In the genomic region with DNA sequence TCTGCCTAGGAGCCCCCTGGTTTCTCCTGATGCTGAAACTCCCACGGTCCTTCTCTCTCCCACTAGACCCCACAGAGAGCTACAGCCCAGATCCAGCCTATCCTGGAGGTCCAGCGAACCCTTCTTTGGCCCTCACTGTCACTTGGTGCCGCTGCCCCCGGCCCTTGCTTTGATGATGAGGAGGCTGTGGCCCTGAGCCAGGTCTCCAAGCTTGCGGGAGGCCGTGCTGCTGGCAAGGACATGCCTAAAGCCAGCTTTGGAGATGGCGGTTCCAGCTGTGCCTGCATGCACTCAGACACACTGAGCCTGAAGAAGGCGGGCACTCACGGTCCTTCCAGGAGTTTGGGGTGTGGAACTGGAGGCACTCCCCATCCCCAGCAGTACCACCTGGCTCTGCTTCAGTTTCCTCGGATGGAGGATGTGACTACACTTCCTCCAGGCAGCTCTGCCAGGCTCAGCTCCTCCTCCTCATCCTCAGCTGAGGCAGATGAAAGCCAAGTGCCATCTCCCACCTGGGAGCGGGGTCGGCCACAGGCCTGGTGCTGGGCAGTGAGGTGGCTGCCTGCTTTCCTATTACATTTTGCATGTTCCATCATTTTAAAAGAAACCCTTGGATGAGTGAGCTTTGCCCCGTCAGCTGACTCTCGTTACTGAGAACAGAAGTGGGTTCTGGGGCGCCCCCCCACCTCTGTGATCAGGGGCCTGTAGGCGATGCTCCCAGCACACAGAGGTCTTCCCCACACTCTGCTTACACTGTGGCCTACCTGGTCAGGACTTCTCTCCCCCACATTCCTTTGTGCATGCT, we compare ENCODE assay signal across 9 cellular contexts. TPM values are rescaled to one million over a fixed set of nuclear protein-coding genes. Genes with fewer than 3 reads are reported as not detected.
DNase-seq lines count a peak whose midpoint lies in the region; ATAC-seq and TF ChIP-seq lines count a peak whose summit lies in the region.
"Had no signal": no experiment of that assay in that cellular context is flagged by ENCODE, and none has a peak within 500 bp of the region (broad histone marks: within the 10 kb centered on the region; RNA-seq: fewer than 3 reads in every experiment).

No MANE protein-coding gene starts in this region.

- peaks cover 8% of the 10 kb centered on the region; the same call in 1 of the 2 replicates for H3F3A ChIP-seq in PC-9 (ENCODE audit: insufficient read depth, low read depth)

- no peaks in the 10 kb centered on the region for H3K9me3 Mint-ChIP-seq in activated CD4-positive, alpha-beta T cell treated with anti-CD3 and anti-CD28 coated beads, Interleukin-2, amount 10 ng/mL, durations not matched to agents 24 days and 14 days
- H3K9me3 Mint-ChIP-seq in effector memory CD8-positive, alpha-beta T cell = no peaks in the 10 kb centered on the region

- H3K27me3 Mint-ChIP-seq in activated CD4-positive, alpha-beta T cell treated with anti-CD3 and anti-CD28 coated beads, Interleukin-2, amount 10 ng/mL, durations not matched to agents 24 days and 14 days = no peaks in the 10 kb centered on the region
- no peaks in the 10 kb centered on the region for H3K27me3 Mint-ChIP-seq in effector memory CD8-positive, alpha-beta T cell

- no peaks in the 10 kb centered on the region for H3K79me2 ChIP-seq in PC-9 (ENCODE audit: low read depth)

- H3K27ac Mint-ChIP-seq in activated CD4-positive, alpha-beta T cell treated with anti-CD3 and anti-CD28 coated beads, Interleukin-2, amount 10 ng/mL, durations not matched to agents 24 days and 14 days = peak overlapping the region; percentile 94
- peak overlapping the region; percentile 98 for H3K27ac Mint-ChIP-seq in effector memory CD8-positive, alpha-beta T cell

- CTCF ChIA-PET in PC-9 (lab: Charles Lee) = interaction anchor here (0.6 kb wide), 1 partner anchor 13 kb away, joined by 3 read pairs; no protein-coding TSS in a partner anchor

- POLR2A ChIA-PET in PC-9 (lab: Charles Lee; ENCODE audit: unreplicated experiment) = interaction anchor here (0.6 kb wide), 1 partner anchor 183 kb away, joined by 3 read pairs; no protein-coding TSS in a partner anchor

- H3K36me3 Mint-ChIP-seq in activated CD4-positive, alpha-beta T cell treated with anti-CD3 and anti-CD28 coated beads, Interleukin-2, amount 10 ng/mL, durations not matched to agents 24 days and 14 days (ENCODE audit: low read depth) = peaks cover 63% of the 10 kb centered on the region
- H3K36me3 Mint-ChIP-seq in effector memory CD8-positive, alpha-beta T cell (ENCODE audit: insufficient read depth) = peaks cover 62% of the 10 kb centered on the region

- no peaks in the 10 kb centered on the region for H3K9me3 ChIP-seq in PC-9 (ENCODE audit: insufficient read depth, low read depth)
- H3K9me3 ChIP-seq in skeletal muscle tissue (ENCODE audit: control insufficient read depth in 3 of 3, low read length in 3 of 3) = no peaks in the 10 kb centered on the region

- no peaks in the 10 kb centered on the region for H4K20me1 ChIP-seq in PC-9 (ENCODE audit: insufficient read depth)

- H3K27me3 ChIP-seq in PC-9 (ENCODE audit: insufficient read depth, low read depth) = no peaks in the 10 kb centered on the region
- H3K27me3 ChIP-seq in skeletal muscle tissue (ENCODE audit: control insufficient read depth in 3 of 3, insufficient read depth in 3 of 3, low read length in 3 of 3) = no peaks in the 10 kb centered on the region

- H3K4me3 ChIP-seq in PC-9 (no peak overlapping the region), skeletal muscle tissue (ENCODE audit: low read length in 3 of 3) (no peak overlapping the region)

- H3K9ac ChIP-seq in skeletal muscle tissue (ENCODE audit: low read depth in 1 of 3, low read length in 3 of 3) = peak overlapping the region in 1 of 3 donors; percentile 33

- ATAC-seq in effector memory CD8-positive, alpha-beta T cell (replicated peaks) = no peak
- ATAC-seq in GM19463 (IDR thresholded peaks at IDR 0.05; ENCODE audit: unreplicated experiment) = no peak

- TF ChIP-seq CTCF in PC-9 (conservative IDR thresholded peaks at IDR 0.05) = no peak

- intact Hi-C loops in activated CD4-positive, alpha-beta T cell treated with anti-CD3 and anti-CD28 coated beads, Interleukin-2, amount 10 ng/mL, durations not matched to agents 24 days and 14 days (cut with micrococcal nuclease) = loop anchor here (1.0 to 10.0 kb wide), 13 partner anchors 9 to 504 kb away; partner anchors contain the start of genes FAM193A, GRK4, HAUS3 and NOP14
- intact Hi-C loops in PC-9 (cut with micrococcal nuclease; ENCODE audit: unreplicated experiment) = no loop called here

- 0 out of 2 replicates have a peak overlapping the region, but pooled peaks have one; percentile 16 for H3K4me2 ChIP-seq in PC-9

- no peaks in the 10 kb centered on the region; the same call in 1 of the 2 replicates for H3K36me3 ChIP-seq in PC-9 (ENCODE audit: low read depth)
- H3K36me3 ChIP-seq in skeletal muscle tissue (ENCODE audit: control insufficient read depth in 3 of 3, insufficient read depth in 3 of 3, low read length in 3 of 3) = peaks cover 43 to 50% (median 48%) of the 10 kb centered on the region in 3 donors

- H2AFZ ChIP-seq in PC-9 = no peak overlapping the region

- H3K9me2 ChIP-seq in PC-9 (ENCODE audit: insufficient read depth) = no peaks in the 10 kb centered on the region

- DNase-seq in activated CD4-positive, alpha-beta T cell treated with anti-CD3 and anti-CD28 coated beads, Interleukin-2, amount 10 ng/mL, durations not matched to agents 24 days and 14 days = peak; percentile 75
- DNase-seq in activated CD4-positive, alpha-beta T cell treated with anti-CD3 and anti-CD28 coated beads for 1 hour = no peak
- DNase-seq in PC-9 = no peak
- no peak for DNase-seq in effector memory CD8-positive, alpha-beta T cell
- no peak for DNase-seq in epidermal melanocyte (ENCODE audit: insufficient read length, low spot score)
- DNase-seq in NCI-H1930 (lab: John Stamatoyannopoulos, UW) = no peak
- DNase-seq: NCI-H2107 had no signal

- peaks cover 66% of the 10 kb centered on the region for H3K4me1 Mint-ChIP-seq in activated CD4-positive, alpha-beta T cell treated with anti-CD3 and anti-CD28 coated beads, Interleukin-2, amount 10 ng/mL, durations not matched to agents 24 days and 14 days
- peaks cover 27 to 30% of the 10 kb centered on the region in 2 donors for H3K4me1 Mint-ChIP-seq in effector memory CD8-positive, alpha-beta T cell (ENCODE audit: low read depth in 2 of 2)

- peak overlapping the region; percentile 58; the same call in 1 of the 2 replicates for H3K27ac ChIP-seq in PC-9
- peak overlapping the region; percentile 62 for H3K27ac ChIP-seq in skeletal muscle tissue (ENCODE audit: low read depth, low read length)

- BruUV-seq in PC-9 (replicated peaks; lab: Mats Ljungman, UMichigan) = no TSS peak

- peaks cover 15% of the 10 kb centered on the region for H3K4me1 ChIP-seq in PC-9 (replicated peaks; ENCODE audit: insufficient read depth)
- H3K4me1 ChIP-seq in skeletal muscle tissue (ENCODE audit: control insufficient read depth in 3 of 3, insufficient read depth in 3 of 3, low read length in 3 of 3) = peaks cover 12 to 33% (median 19%) of the 10 kb centered on the region in 3 donors

- peak overlapping the region; percentile 81 for H3K4me3 Mint-ChIP-seq in activated CD4-positive, alpha-beta T cell treated with anti-CD3 and anti-CD28 coated beads, Interleukin-2, amount 10 ng/mL, durations not matched to agents 24 days and 14 days
- H3K4me3 Mint-ChIP-seq in effector memory CD8-positive, alpha-beta T cell = peak overlapping the region; percentile 67 to 69

RNA-seq across cellular contexts. Expression of gene TNIP2, which starts 9.0 kb away (rescaled TPM):
- total RNA-seq in activated CD4-positive, alpha-beta T cell treated with anti-CD3 and anti-CD28 coated beads, Interleukin-2, amount 10 ng/mL, durations not matched to agents 24 days and 14 days = 98.7 and 99.6 TPM in 2 replicates
- total RNA-seq in PC-9 (2021) (37.1 and 44.8 TPM in 2 replicates), skeletal muscle tissue (14.6 TPM)

RNA-seq across cellular contexts. Expression of gene SH3BP2, which starts 45.8 kb away (rescaled TPM):
- 83.9 and 88.5 TPM in 2 replicates for total RNA-seq in activated CD4-positive, alpha-beta T cell treated with anti-CD3 and anti-CD28 coated beads, Interleukin-2, amount 10 ng/mL, durations not matched to agents 24 days and 14 days
- total RNA-seq in PC-9 (2021) = 40.4 and 54.0 TPM in 2 replicates
- 7.8 TPM for total RNA-seq in skeletal muscle tissue
